9 cellular contexts compared by ENCODE assay signal in the genomic region with DNA sequence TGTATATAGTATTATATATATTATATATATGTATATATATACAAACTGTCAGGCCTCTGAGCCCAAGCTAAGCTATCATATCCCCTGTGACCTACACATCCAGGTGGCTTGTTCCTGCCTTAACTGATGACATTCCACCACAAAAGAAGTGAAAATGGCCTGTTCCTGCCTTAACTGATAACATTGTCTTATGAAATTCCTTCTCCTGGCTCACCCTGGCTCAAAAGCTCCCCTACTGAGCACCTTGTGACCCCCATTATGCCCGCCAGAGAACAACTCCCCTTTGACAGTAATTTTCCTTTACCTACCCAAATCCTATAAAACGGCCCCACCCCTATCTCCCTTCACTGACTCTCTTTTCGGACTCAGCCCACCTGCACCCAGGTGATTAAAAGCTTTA. TPM values are rescaled to one million over a fixed set of nuclear protein-coding genes. Genes with fewer than 3 reads are reported as not detected.
"Had no signal": no experiment of that assay in that cellular context is flagged by ENCODE, and none has a peak within 500 bp of the region (broad histone marks: within the 10 kb centered on the region; RNA-seq: fewer than 3 reads in every experiment).

No MANE protein-coding gene starts in this region.

RNA-seq across cellular contexts. Expression of a gene that starts 17.6 kb away (rescaled TPM):
- total RNA-seq: activated CD4-positive, alpha-beta memory T cell treated with anti-CD3 and anti-CD28 coated beads, Interleukin-2, amount 10 ng/mL, durations not matched to agents 7 days and 5 days; activated CD4-positive, alpha-beta T cell treated with anti-CD3 and anti-CD28 coated beads for 36 hours; activated CD4-positive, alpha-beta T cell treated with anti-CD3 and anti-CD28 coated beads, Interleukin-2, amount 10 ng/mL, durations not matched to agents 7 days and 5 days; activated CD8-positive, alpha-beta memory T cell treated with anti-CD3 and anti-CD28 coated beads, Interleukin-2, amount 10 ng/mL, durations not matched to agents 7 days and 5 days; activated CD8-positive, alpha-beta T cell treated with anti-CD3 and anti-CD28 coated beads, Interleukin-2, amount 10 ng/mL, durations not matched to agents 7 days and 5 days; activated naive CD8-positive, alpha-beta T cell treated with anti-CD3 and anti-CD28 coated beads, Interleukin-2, amount 10 ng/mL, durations not matched to agents 7 days and 5 days; activated T-helper 2 cell treated with anti-CD3 and anti-CD28 coated beads, Interferon-gamma antibody, Interleukin-2, Interleukin-4, amounts not matched to agents 10 μg/mL and 5 μg/mL and 100 μg/mL, durations not matched to agents 14 hours and 24 hours and 36 hours; ascending aorta; cardiac muscle cell had no signal
